8 cellular contexts compared by ENCODE assay signal in the genomic region with DNA sequence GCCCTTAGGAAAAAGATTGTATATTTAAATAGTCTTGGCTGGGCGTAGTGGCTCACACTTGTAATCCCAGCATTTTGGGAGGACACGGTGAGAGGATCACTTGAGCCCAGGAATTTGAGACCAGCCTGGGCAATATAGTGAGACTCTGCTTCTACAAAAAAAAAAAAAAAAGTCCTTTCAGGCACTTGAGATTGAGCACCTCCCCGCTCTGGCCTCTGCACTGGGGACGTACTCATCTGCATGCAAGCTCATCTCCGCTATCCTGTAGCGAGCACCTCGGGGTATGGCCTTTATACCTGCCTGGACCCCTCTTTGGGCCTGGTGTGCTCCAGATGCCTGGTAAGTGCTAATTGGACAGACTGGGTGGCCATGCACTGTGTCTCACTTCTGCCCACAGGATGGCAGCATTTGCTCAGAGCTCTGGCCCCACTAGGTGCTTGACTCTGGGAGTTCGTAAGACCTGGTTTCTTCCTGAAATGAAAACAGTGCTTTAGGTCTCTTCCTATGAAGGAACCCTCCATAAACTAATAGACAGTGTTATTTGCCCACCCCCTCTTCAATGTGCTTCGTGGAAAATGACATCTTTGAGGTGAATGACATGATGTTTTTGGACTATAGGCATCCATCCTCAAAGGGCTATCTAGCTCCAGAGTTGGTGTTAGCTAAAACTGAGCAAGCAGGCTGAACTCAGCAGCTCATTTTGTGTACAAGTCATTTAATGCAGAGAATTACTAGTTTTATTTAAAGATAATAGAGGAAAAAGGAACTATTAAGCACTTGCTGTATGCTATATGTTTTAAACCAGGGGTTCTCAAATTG.
DNase-seq lines count a peak whose midpoint lies in the region; ATAC-seq lines count a peak whose summit lies in the region.

No MANE protein-coding gene starts in this region.

- peak; percentile 60 for DNase-seq in Caki2 (ENCODE audit: low read depth)
- DNase-seq in NCI-H345 (lab: John Stamatoyannopoulos, UW): peak; percentile 89
- DNase-seq in activated CD4-positive, alpha-beta T cell treated with anti-CD3 and anti-CD28 coated beads for 1 hour: peak; percentile 67
- peak; percentile 81 for DNase-seq in cerebellar cortex (ENCODE audit: low spot score)
- peak; percentile 44 to 66 for DNase-seq in left colon
- DNase-seq in stimulated activated CD4-positive, alpha-beta T cell treated with anti-CD3 and anti-CD28 coated beads, Interleukin-4, amount 100 ng/mL, for 1 hour: peak; percentile 71

- in situ Hi-C loops in Caki2 (cut with HindIII; ENCODE audit: low pct_unique_long_range_greater_than_20kb, low sequenced_read_pairs): no loop called here

- ATAC-seq in HG02678 (IDR thresholded peaks at IDR 0.05; ENCODE audit: unreplicated experiment) (peak; percentile 63), left colon (peak; percentile 90), GM19035 (IDR thresholded peaks at IDR 0.05; ENCODE audit: unreplicated experiment) (no peak)

- intact Hi-C loops in left colon (cut with DNase I, micrococcal nuclease): loop anchor here in 1 of 2 donors (5.0 kb wide), 1 partner anchor 208 kb away; no protein-coding TSS in a partner anchor
